ENCODE assay signal across 9 cellular contexts in the genomic region with DNA sequence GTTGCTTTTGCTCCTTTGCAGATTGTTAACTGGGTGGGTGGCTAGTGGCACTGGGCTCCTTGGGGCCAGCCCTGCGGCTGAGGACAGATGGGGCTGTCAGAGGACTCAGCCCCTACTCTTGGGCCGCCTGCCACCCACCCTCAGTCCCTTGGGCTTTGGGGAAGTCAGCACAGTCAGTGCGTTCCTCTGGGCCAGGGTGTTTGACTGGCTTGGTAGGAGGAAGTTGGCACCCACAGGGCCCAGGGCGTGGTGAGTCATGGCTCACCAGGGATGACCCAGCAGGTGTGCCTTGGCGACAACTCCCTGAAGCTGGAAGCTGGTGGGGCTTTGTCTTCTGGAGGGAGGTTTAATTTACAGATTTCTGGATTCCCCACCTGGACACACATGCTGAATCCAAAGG. TPM values are rescaled to one million over a fixed set of nuclear protein-coding genes. Genes with fewer than 3 reads are reported as not detected.
DNase-seq lines count a peak whose midpoint lies in the region; ATAC-seq, FAIRE-seq and TF ChIP-seq lines count a peak whose summit lies in the region.
"Had no signal": no experiment of that assay in that cellular context is flagged by ENCODE, and none has a peak within 500 bp of the region (broad histone marks: within the 10 kb centered on the region; RNA-seq: fewer than 3 reads in every experiment).

No MANE protein-coding gene starts in this region.

- no peak overlapping the region for H3K27ac ChIP-seq in kidney (ENCODE audit: low read depth in 2 of 2, low read length in 2 of 2)
- H3K27ac ChIP-seq in aorta (ENCODE audit: low read depth in 1 of 2, low read length in 2 of 2), result no peak overlapping the region

- ATAC-seq in T-helper 17 cell (no peak), aorta (ENCODE audit: low FRiP score) (no peak), GM21360 (IDR thresholded peaks at IDR 0.05; ENCODE audit: unreplicated experiment) (no peak)

- peaks cover 17% of the 10 kb centered on the region for H3K36me3 Mint-ChIP-seq in activated naive CD4-positive, alpha-beta T cell treated with anti-CD3 and anti-CD28 coated beads for 36 hours (ENCODE audit: low read depth)
- no peaks in the 10 kb centered on the region for H3K36me3 Mint-ChIP-seq in T-helper 17 cell (ENCODE audit: low read depth)

- peaks cover 0 to 7% of the 10 kb centered on the region in 2 donors for H3K4me1 ChIP-seq in kidney (ENCODE audit: control insufficient read depth in 1 of 2, insufficient read depth in 1 of 2, low read depth in 1 of 2, low read length in 2 of 2)
- H3K4me1 ChIP-seq in aorta (ENCODE audit: control insufficient read depth in 1 of 2, insufficient read depth in 2 of 2, low read length in 2 of 2), result peaks cover under 1 to 3% of the 10 kb centered on the region in 2 donors

- no peaks in the 10 kb centered on the region for H3K27me3 Mint-ChIP-seq in activated naive CD4-positive, alpha-beta T cell treated with anti-CD3 and anti-CD28 coated beads for 36 hours (ENCODE audit: low read depth)
- no peaks in the 10 kb centered on the region for H3K27me3 Mint-ChIP-seq in T-helper 17 cell

- CTCF ChIA-PET in activated naive CD4-positive, alpha-beta T cell treated with anti-CD3 and anti-CD28 coated beads for 36 hours (lab: Charles Lee), result no interaction called here

- WGBS in aorta, 2 donors, result 25 to 32% methylated on average over 5 of the region's 5 CpGs

- peak overlapping the region; percentile 41 for H3K27ac Mint-ChIP-seq in activated naive CD4-positive, alpha-beta T cell treated with anti-CD3 and anti-CD28 coated beads for 36 hours
- H3K27ac Mint-ChIP-seq in T-helper 17 cell, result peak overlapping the region; percentile 87

- intact Hi-C loops in activated naive CD4-positive, alpha-beta T cell treated with anti-CD3 and anti-CD28 coated beads for 36 hours (cut with micrococcal nuclease), result no loop called here
- intact Hi-C loops in kidney (cut with DNase I) (no loop called here), aorta (cut with DNase I) (no loop called here)

- H3K27me3 ChIP-seq in aorta (ENCODE audit: control insufficient read depth in 1 of 2, insufficient read depth in 2 of 2, low read length in 1 of 2), result no peaks in the 10 kb centered on the region

- no peak overlapping the region for H3K4me3 ChIP-seq in kidney (ENCODE audit: low read length in 2 of 2)
- no peak overlapping the region for H3K4me3 ChIP-seq in aorta (ENCODE audit: low read length in 2 of 2)

- FAIRE-seq in kidney (lab: Jason Lieb, UNC), result no peak

- H3K9me3 ChIP-seq in T-helper 17 cell (ENCODE audit: control insufficient read depth, low read length, poor library complexity, severe bottlenecking) (no peaks in the 10 kb centered on the region), kidney (ENCODE audit: control insufficient read depth in 1 of 2, low read length in 2 of 2) (no peaks in the 10 kb centered on the region), aorta (ENCODE audit: control insufficient read depth, low read length) (no peaks in the 10 kb centered on the region)

- H3K36me3 ChIP-seq in kidney (ENCODE audit: control insufficient read depth in 1 of 2, insufficient read depth in 2 of 2, low read length in 2 of 2) (peaks cover 6 to 7% of the 10 kb centered on the region in 2 donors), aorta (ENCODE audit: control insufficient read depth in 1 of 2, insufficient read depth in 2 of 2, low read length in 1 of 2) (no peaks in the 10 kb centered on the region)

- H3K4me1 Mint-ChIP-seq in activated naive CD4-positive, alpha-beta T cell treated with anti-CD3 and anti-CD28 coated beads for 36 hours (ENCODE audit: low read depth), result peaks cover 67% of the 10 kb centered on the region
- H3K4me1 Mint-ChIP-seq in T-helper 17 cell, result peaks cover 44% of the 10 kb centered on the region

- DNase-seq in activated naive CD4-positive, alpha-beta T cell treated with anti-CD3 and anti-CD28 coated beads for 36 hours, result peak; percentile 24
- DNase-seq in activated naive CD4-positive, alpha-beta T cell treated with Interleukin-2 at 50 U/mL for 16 hours, result no peak
- DNase-seq in T-helper 17 cell, result no peak
- DNase-seq in kidney, result peak; percentile 89
- peak; percentile 81 to 83 for DNase-seq in aorta
- DNase-seq in activated gamma-delta T cell (lab: John Stamatoyannopoulos, UW), result no peak
- DNase-seq in GM19240 (ENCODE audit: insufficient read length, low spot score), result no peak
- DNase-seq: DND-41 had no signal

- no peak overlapping the region for H3K4me3 Mint-ChIP-seq in activated naive CD4-positive, alpha-beta T cell treated with anti-CD3 and anti-CD28 coated beads for 36 hours
- H3K4me3 Mint-ChIP-seq in T-helper 17 cell, result no peak overlapping the region

- no peak overlapping the region for H3K9ac ChIP-seq in kidney (ENCODE audit: low read length in 2 of 2)

- TF ChIP-seq CTCF in kidney (IDR thresholded peaks at IDR 0.05; ENCODE audit: borderline replicate concordance, extremely low read depth, insufficient read depth), result no peak

- no peaks in the 10 kb centered on the region for H3K9me3 Mint-ChIP-seq in activated naive CD4-positive, alpha-beta T cell treated with anti-CD3 and anti-CD28 coated beads for 36 hours

RNA-seq across cellular contexts. Expression of a gene that starts 32.4 kb away (rescaled TPM):
- total RNA-seq in activated naive CD4-positive, alpha-beta T cell treated with anti-CD3 and anti-CD28 coated beads for 36 hours, result 10 to 100 TPM; 41.2 to 42.6 TPM
- total RNA-seq in T-helper 17 cell, result 100 to 1,000 TPM; 122 to 124 TPM
- 77.0 TPM for total RNA-seq in kidney
- 14.7 TPM for polyA plus RNA-seq in kidney (ENCODE audit: insufficient read depth, low read depth, low replicate concordance)
- 10 to 100 TPM; 65.4 to 67.5 TPM for total RNA-seq in aorta
- 10 to 100 TPM; 14.0 to 19.2 TPM for polyA plus RNA-seq in aorta

Comparison
In these comparisons a context has a peak if more than half of its experiments do, and no peak if none do; other contexts are left out.
1. DNase-seq: peak in activated naive CD4-positive, alpha-beta T cell treated with anti-CD3 and anti-CD28 coated beads for 36 hours (single experiment), kidney (single experiment) and aorta (2 of 2); none in activated naive CD4-positive, alpha-beta T cell treated with Interleukin-2 at 50 U/mL for 16 hours (single experiment), T-helper 17 cell (0 of 3), activated gamma-delta T cell (single experiment) and GM19240 (single experiment).